Comparison of ENCODE assay signal across 21 cellular contexts in the genomic region with DNA sequence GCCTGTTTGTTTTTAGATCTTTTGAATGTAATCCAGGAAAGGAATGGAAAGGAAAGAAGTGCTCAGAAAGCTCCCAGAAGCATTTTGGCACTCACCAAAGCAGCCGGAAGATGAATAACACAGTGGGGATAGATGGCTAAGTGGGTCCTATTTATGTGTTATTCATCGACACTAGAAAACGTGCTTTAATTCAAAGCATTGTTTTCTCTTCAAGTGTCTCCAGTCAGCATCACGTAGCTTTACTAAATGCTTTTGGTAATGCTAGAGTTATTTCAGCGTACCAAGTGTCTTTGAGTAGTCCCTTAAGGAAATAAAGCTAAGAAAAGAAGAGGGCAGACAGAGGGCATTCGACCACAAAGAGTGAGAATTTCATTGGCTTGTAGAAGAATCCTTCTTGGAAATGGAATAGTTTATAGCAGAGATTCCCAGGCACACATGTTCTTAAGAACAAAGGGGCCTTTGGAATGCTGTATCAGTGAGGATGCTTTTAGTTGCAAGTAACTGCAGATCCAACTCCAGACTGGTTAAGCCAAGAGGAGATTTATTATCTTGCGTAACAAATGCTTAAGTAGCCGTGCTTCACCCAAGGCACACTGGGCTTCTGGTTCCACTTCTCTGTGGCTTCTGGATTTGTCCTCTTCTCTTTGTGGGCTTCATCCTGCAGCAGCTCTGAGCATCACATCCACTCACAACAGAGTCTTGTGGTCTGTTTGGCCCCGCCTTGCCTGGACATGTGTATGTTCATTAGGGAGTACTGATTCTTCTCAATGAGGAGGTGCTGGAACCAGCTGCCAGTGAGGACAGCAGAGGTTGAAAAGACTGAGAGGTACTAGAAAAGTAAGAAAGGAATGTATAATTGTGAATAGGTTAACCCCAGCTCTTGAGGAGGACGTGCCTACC.
A peak's percentile ranks its signal among the peaks of the same experiment; 100 is the strongest.
DNase-seq lines count a peak whose midpoint lies in the region; ATAC-seq, FAIRE-seq and TF ChIP-seq lines count a peak whose summit lies in the region.
"Had no signal": no experiment of that assay in that cellular context is flagged by ENCODE, and none has a peak within 500 bp of the region (broad histone marks: within the 10 kb centered on the region; RNA-seq: fewer than 3 reads in every experiment).

No MANE protein-coding gene starts in this region.

- TF ChIP-seq POLR2A in IMR-90 (IDR thresholded peaks at IDR 0.05; ENCODE audit: low read depth, low read length): no peak

- peak; percentile 71 for DNase-seq in AG09309 (ENCODE audit: low read depth)
- DNase-seq in IMR-90: peak; percentile 53
- DNase-seq in bronchial epithelial cell (ENCODE audit: low read depth): peak; percentile 26
- peak; percentile 73 for DNase-seq in mesenchymal stem cell
- no peak for DNase-seq in trophoblast cell
- DNase-seq in type B pancreatic cell (ENCODE audit: extremely low spot score, unreplicated experiment): no peak
- DNase-seq in GM20000 (ENCODE audit: low spot score): no peak
- DNase-seq: cortex of kidney, GOT3, lower lobe of right lung, NCI-H1105 treated with DMSO at 0.1 percent for 48 hours, NCI-H446, PC-9, transverse colon had no signal

- intact Hi-C loops in IMR-90 (cut with micrococcal nuclease): no loop called here

- H2BK20ac ChIP-seq in IMR-90 (ENCODE audit: low read depth, low read length): no peak overlapping the region

- no peak overlapping the region; the same call in none of the 2 replicates for H4K5ac ChIP-seq in IMR-90 (ENCODE audit: low read depth, low read length)

- FAIRE-seq in bronchial epithelial cell (lab: Jason Lieb, UNC): no peak

- TF ChIP-seq RAD21 in IMR-90 (IDR thresholded peaks at IDR 0.05; ENCODE audit: low read length): no peak

- H3K36me3 ChIP-seq in IMR-90 (ENCODE audit: control insufficient read depth, insufficient read depth, low read length) (no peaks in the 10 kb centered on the region), bronchial epithelial cell (ENCODE audit: control insufficient read depth, insufficient read depth, low read length) (no peaks in the 10 kb centered on the region), mesenchymal stem cell (ENCODE audit: control insufficient read depth in 1 of 2, insufficient read depth in 2 of 2, low read depth in 1 of 2, low read length in 2 of 2) (no peaks in the 10 kb centered on the region), trophoblast cell (ENCODE audit: control insufficient read depth in 1 of 2, insufficient read depth in 2 of 2, low read length in 2 of 2) (no peaks in the 10 kb centered on the region)
- H3K36me3 ChIP-seq: lower lobe of right lung, neutrophil, transverse colon had no signal

- H3K14ac ChIP-seq in IMR-90 (replicated peaks; ENCODE audit: low read depth, low read length) (no peak overlapping the region), mesenchymal stem cell (ENCODE audit: low read length in 2 of 2) (no peak overlapping the region), trophoblast cell (ENCODE audit: low read length) (no peak overlapping the region)

- H3K4me3 Mint-ChIP-seq in type B pancreatic cell: no peak overlapping the region
- H3K4me3 Mint-ChIP-seq: IgD-negative memory B cell; stimulated activated memory B cell treated with anti-CD40 and anti-IgM and Interleukin-4, amounts not matched to agents 10 μg/mL and 1 μg/mL and 100 μg/mL, for 72 hours had no signal

- H3K23ac ChIP-seq in IMR-90 (ENCODE audit: low read depth, low read length) (no peak overlapping the region), mesenchymal stem cell (ENCODE audit: low read length in 2 of 2) (no peak overlapping the region), trophoblast cell (ENCODE audit: low read length) (no peak overlapping the region)

- H3K4me3 ChIP-seq in AG09309 (ENCODE audit: control insufficient read depth, low read depth, low read length): no peak overlapping the region
- no peak overlapping the region for H3K4me3 ChIP-seq in IMR-90 (ENCODE audit: insufficient read depth, low read depth, low read length)
- H3K4me3 ChIP-seq in bronchial epithelial cell (ENCODE audit: low read depth, low read length): no peak overlapping the region
- H3K4me3 ChIP-seq in mesenchymal stem cell (ENCODE audit: insufficient read depth in 1 of 2, low read depth in 1 of 2, low read length in 2 of 2): no peak overlapping the region
- no peak overlapping the region for H3K4me3 ChIP-seq in trophoblast cell (ENCODE audit: low read depth, low read length)
- H3K4me3 ChIP-seq: lower lobe of right lung, PC-9, skin epidermis, transverse colon had no signal

- H3K36me3 Mint-ChIP-seq in type B pancreatic cell: no peaks in the 10 kb centered on the region
- H3K36me3 Mint-ChIP-seq: IgD-negative memory B cell; stimulated activated memory B cell treated with anti-CD40 and anti-IgM and Interleukin-4, amounts not matched to agents 10 μg/mL and 1 μg/mL and 100 μg/mL, for 72 hours had no signal

- H3K4ac ChIP-seq in IMR-90 (ENCODE audit: low read depth, low read length): no peak overlapping the region; the same call in 1 of the 2 replicates
- no peak overlapping the region for H3K4ac ChIP-seq in mesenchymal stem cell (ENCODE audit: low read depth in 1 of 2, low read length in 2 of 2)
- H3K4ac ChIP-seq in trophoblast cell (ENCODE audit: low read depth, low read length): no peak overlapping the region

- H2AK9ac ChIP-seq in IMR-90 (replicated peaks; ENCODE audit: low read depth, low read length, poor library complexity): no peak overlapping the region

- 100% methylated on average over 1 of the region's 10 CpGs; no CpG with 5 or more reads in 1 of the 2 experiments for WGBS in IMR-90 (ENCODE audit: extremely low coverage in 2 of 2, insufficient read length in 1 of 2), 2 experiments
- WGBS in mesenchymal stem cell: 76% methylated on average over 10 of the region's 10 CpGs
- no CpG with 5 or more reads among the region's 10 CpGs for WGBS in trophoblast cell (ENCODE audit: extremely low coverage, insufficient coverage, insufficient read length)

- no peaks in the 10 kb centered on the region for H4K20me1 ChIP-seq in IMR-90 (ENCODE audit: insufficient read depth, low read length)

- POLR2A ChIA-PET in IMR-90 (lab: Charles Lee; ENCODE audit: unreplicated experiment): no interaction called here

- H3K4me1 Mint-ChIP-seq in type B pancreatic cell (ENCODE audit: unreplicated experiment): peaks cover 8% of the 10 kb centered on the region
- H3K4me1 Mint-ChIP-seq: IgD-negative memory B cell; stimulated activated memory B cell treated with anti-CD40 and anti-IgM and Interleukin-4, amounts not matched to agents 10 μg/mL and 1 μg/mL and 100 μg/mL, for 72 hours had no signal

- no peak overlapping the region for H2BK12ac ChIP-seq in mesenchymal stem cell (ENCODE audit: low read length in 2 of 2)
- H2BK12ac ChIP-seq in trophoblast cell (ENCODE audit: low read length): no peak overlapping the region

- H2AFZ ChIP-seq in IMR-90 (replicated peaks; ENCODE audit: low read length, poor library complexity) (no peak overlapping the region), mesenchymal stem cell (ENCODE audit: low read depth, low read length) (no peak overlapping the region), trophoblast cell (ENCODE audit: insufficient read depth, low read length, poor library complexity) (no peak overlapping the region)
- H2AFZ ChIP-seq: PC-9 had no signal

- H3K27ac Mint-ChIP-seq in type B pancreatic cell: no peak overlapping the region
- H3K27ac Mint-ChIP-seq: activated T-helper 2 cell treated with anti-CD3 and anti-CD28 coated beads, Interferon-gamma antibody, Interleukin-2, Interleukin-4, amounts not matched to agents 10 μg/mL and 5 μg/mL and 100 μg/mL, durations not matched to agents 14 hours and 24 hours and 36 hours; IgD-negative memory B cell; stimulated activated memory B cell treated with anti-CD40 and anti-IgM and Interleukin-4, amounts not matched to agents 10 μg/mL and 1 μg/mL and 100 μg/mL, for 72 hours had no signal

- no peak overlapping the region for H4K8ac ChIP-seq in IMR-90 (ENCODE audit: low read depth in 2 of 2, low read length in 2 of 2)
- no peak overlapping the region for H4K8ac ChIP-seq in mesenchymal stem cell (ENCODE audit: low read length)
- no peak overlapping the region for H4K8ac ChIP-seq in trophoblast cell (ENCODE audit: low read depth, low read length)

- in situ Hi-C loops in IMR-90 (cut with MboI; ENCODE audit: low sequenced_read_pairs): no loop called here

- peak overlapping the region; percentile 53; the same call in 1 of the 2 replicates for H3K18ac ChIP-seq in IMR-90 (ENCODE audit: low read depth, low read length)
- H3K18ac ChIP-seq in mesenchymal stem cell (ENCODE audit: low read depth in 1 of 2, low read length in 2 of 2): no peak overlapping the region
- H3K18ac ChIP-seq in trophoblast cell (ENCODE audit: low read length): no peak overlapping the region

- H2BK15ac ChIP-seq in IMR-90 (ENCODE audit: low read depth, low read length) (no peak overlapping the region), mesenchymal stem cell (ENCODE audit: low read depth, poor library complexity, severe bottlenecking) (no peak overlapping the region)

- H3K27ac ChIP-seq in IMR-90 (ENCODE audit: insufficient read depth, low read length): no peak overlapping the region
- no peak overlapping the region for H3K27ac ChIP-seq in mesenchymal stem cell (ENCODE audit: low read length, poor library complexity, severe bottlenecking)
- no peak overlapping the region for H3K27ac ChIP-seq in trophoblast cell (ENCODE audit: low read depth, low read length)
- H3K27ac ChIP-seq: lower lobe of right lung, neutrophil, PC-9, skin epidermis, transverse colon, VCaP had no signal

- H3K79me2 ChIP-seq in trophoblast cell (ENCODE audit: control insufficient read depth, insufficient read depth, low read length, poor library complexity): no peaks in the 10 kb centered on the region

- H2BK5ac ChIP-seq in IMR-90 (ENCODE audit: low read depth, low read length, poor library complexity, severe bottlenecking): no peak overlapping the region
- H2BK5ac ChIP-seq in mesenchymal stem cell (ENCODE audit: low read depth, low read length, poor library complexity, severe bottlenecking): no peak overlapping the region
- no peak overlapping the region for H2BK5ac ChIP-seq in trophoblast cell (ENCODE audit: low read depth, low read length, poor library complexity)

- dilution Hi-C loops in IMR-90 (cut with HindIII; ENCODE audit: low sequenced_read_pairs, unreplicated experiment): no loop called here

- H3K9me3 ChIP-seq in IMR-90 (ENCODE audit: control insufficient read depth, insufficient read depth, low read length) (peaks cover 2% of the 10 kb centered on the region; the same call in 1 of the 2 replicates), mesenchymal stem cell (ENCODE audit: control insufficient read depth, low read length) (peaks cover 7% of the 10 kb centered on the region), trophoblast cell (ENCODE audit: insufficient read depth, low read depth, low read length) (peaks cover 7% of the 10 kb centered on the region)
- H3K9me3 ChIP-seq: lower lobe of right lung, neutrophil, transverse colon had no signal

- H2BK120ac ChIP-seq in IMR-90 (ENCODE audit: low read depth, low read length) (no peak overlapping the region), mesenchymal stem cell (ENCODE audit: low read depth, low read length) (no peak overlapping the region), trophoblast cell (ENCODE audit: insufficient read depth, low read length, poor library complexity) (no peak overlapping the region)

- H4K12ac ChIP-seq in trophoblast cell (ENCODE audit: low read depth, low read length): no peak overlapping the region

- no peak overlapping the region for H3K9ac ChIP-seq in IMR-90 (ENCODE audit: low read depth, low read length)
- H3K9ac ChIP-seq in mesenchymal stem cell (ENCODE audit: low read length): no peak overlapping the region
- H3K9ac ChIP-seq in trophoblast cell (ENCODE audit: low read length): no peak overlapping the region

- no peaks in the 10 kb centered on the region for H3K79me1 ChIP-seq in IMR-90 (ENCODE audit: low read depth in 1 of 2, low read length in 2 of 2)
- no peaks in the 10 kb centered on the region for H3K79me1 ChIP-seq in mesenchymal stem cell (replicated peaks; ENCODE audit: low read length, poor library complexity, severe bottlenecking)
- no peaks in the 10 kb centered on the region for H3K79me1 ChIP-seq in trophoblast cell (ENCODE audit: low read length)

- H3K9me3 Mint-ChIP-seq in type B pancreatic cell: peaks cover 5% of the 10 kb centered on the region
- H3K9me3 Mint-ChIP-seq: activated T-helper 2 cell treated with anti-CD3 and anti-CD28 coated beads, Interferon-gamma antibody, Interleukin-2, Interleukin-4, amounts not matched to agents 10 μg/mL and 5 μg/mL and 100 μg/mL, durations not matched to agents 14 hours and 24 hours and 36 hours had no signal

- CTCF ChIA-PET in IMR-90 (lab: Yijun Ruan, JAX): interaction anchor here (0.6 to 1.0 kb wide), 2 partner anchors 18 to 31 kb away, joined by 3 to 4 read pairs; no protein-coding TSS in a partner anchor

- TF ChIP-seq CTCF in AG09309 (IDR thresholded peaks at IDR 0.05; ENCODE audit: control insufficient read depth, insufficient read depth, low read depth, low read length, missing control alignments): no peak
- no peak for TF ChIP-seq CTCF in IMR-90 (conservative IDR thresholded peaks at IDR 0.05; ENCODE audit: low read depth, low read length)
- no peak for TF ChIP-seq CTCF in bronchial epithelial cell (IDR thresholded peaks at IDR 0.05; ENCODE audit: insufficient read depth, low read length, severe bottlenecking)
- no peak for TF ChIP-seq CTCF in type B pancreatic cell (conservative IDR thresholded peaks at IDR 0.05)
- TF ChIP-seq CTCF in GM20000 (IDR thresholded peaks at IDR 0.05; ENCODE audit: extremely low read depth, missing control alignments): no peak

- no peaks in the 10 kb centered on the region for H3K27me3 Mint-ChIP-seq in type B pancreatic cell
- H3K27me3 Mint-ChIP-seq: stimulated activated memory B cell treated with anti-CD40 and anti-IgM and Interleukin-4, amounts not matched to agents 10 μg/mL and 1 μg/mL and 100 μg/mL, for 72 hours had no signal

- BruUV-seq in IMR-90 (replicated peaks; lab: Mats Ljungman, UMichigan): no TSS peak

- no peaks in the 10 kb centered on the region for H3K27me3 ChIP-seq in IMR-90 (ENCODE audit: control insufficient read depth, insufficient read depth, low read length)
- no peaks in the 10 kb centered on the region for H3K27me3 ChIP-seq in bronchial epithelial cell (ENCODE audit: control insufficient read depth, insufficient read depth, low read length)
- H3K27me3 ChIP-seq in mesenchymal stem cell (ENCODE audit: control insufficient read depth in 1 of 2, insufficient read depth in 1 of 2, low read length in 2 of 2): peaks cover 0 to 8% of the 10 kb centered on the region in 2 experiments
- H3K27me3 ChIP-seq in trophoblast cell (ENCODE audit: insufficient read depth, low read length): no peaks in the 10 kb centered on the region
- H3K27me3 ChIP-seq: neutrophil, transverse colon had no signal

- ATAC-seq in IMR-90 (ENCODE audit: low read depth) (no peak; the same call in 1 of the 2 replicates), HG03378 (IDR thresholded peaks at IDR 0.05; ENCODE audit: unreplicated experiment) (no peak)
- ATAC-seq: lower lobe of right lung; stimulated activated memory B cell treated with anti-CD40 and anti-IgM and Interleukin-4, amounts not matched to agents 10 μg/mL and 1 μg/mL and 100 μg/mL, for 72 hours had no signal

- H4K91ac ChIP-seq in IMR-90 (ENCODE audit: insufficient read depth, low read depth, low read length): no peak overlapping the region
- H4K91ac ChIP-seq in mesenchymal stem cell (ENCODE audit: low read length): no peak overlapping the region
- no peak overlapping the region for H4K91ac ChIP-seq in trophoblast cell (ENCODE audit: low read depth, low read length)

- no peaks in the 10 kb centered on the region for H3K9me1 ChIP-seq in IMR-90 (ENCODE audit: insufficient read depth, low read length)

- H3K56ac ChIP-seq in IMR-90 (ENCODE audit: extremely low read depth, insufficient read depth, low read length): no peak overlapping the region

- H3K4me1 ChIP-seq in IMR-90 (ENCODE audit: control insufficient read depth, insufficient read depth, low read length) (peaks cover 4% of the 10 kb centered on the region; the same call in 1 of the 2 replicates), mesenchymal stem cell (ENCODE audit: control insufficient read depth, insufficient read depth, low read depth, low read length) (no peaks in the 10 kb centered on the region), trophoblast cell (ENCODE audit: control insufficient read depth in 1 of 2, insufficient read depth in 2 of 2, low read length in 2 of 2) (peaks cover 0 to 2% of the 10 kb centered on the region in 2 experiments)
- H3K4me1 ChIP-seq: lower lobe of right lung, transverse colon had no signal

- no peak overlapping the region for H2AK5ac ChIP-seq in IMR-90 (ENCODE audit: low read depth, low read length)
- no peak overlapping the region for H2AK5ac ChIP-seq in mesenchymal stem cell (ENCODE audit: low read length, severe bottlenecking)
- no peak overlapping the region for H2AK5ac ChIP-seq in trophoblast cell (ENCODE audit: low read length)

- no peak overlapping the region for H3K4me2 ChIP-seq in IMR-90 (ENCODE audit: low read depth, low read length)
- H3K4me2 ChIP-seq in mesenchymal stem cell (ENCODE audit: low read length, poor library complexity, severe bottlenecking): no peak overlapping the region
- H3K4me2 ChIP-seq in trophoblast cell (ENCODE audit: low read length): no peak overlapping the region
- H3K4me2 ChIP-seq: PC-9 had no signal

Comparison
In these comparisons a context has a peak if more than half of its experiments do, and no peak if none do; other contexts are left out.
1. DNase-seq: peak in AG09309 (single experiment), IMR-90 (single experiment), bronchial epithelial cell (single experiment) and mesenchymal stem cell (single experiment); none in trophoblast cell (0 of 2), type B pancreatic cell (single experiment) and GM20000 (single experiment).